Comparison of ENCODE assay signal across 15 cellular contexts in genomic region chr9:37760416-37761165, GRCh38. TPM values are rescaled to one million over a fixed set of nuclear protein-coding genes. Genes with fewer than 3 reads are reported as not detected.
DNase-seq lines count a peak whose midpoint lies in the region; ATAC-seq and TF ChIP-seq lines count a peak whose summit lies in the region.
"Had no signal": no experiment of that assay in that cellular context is flagged by ENCODE, and none has a peak within 500 bp of the region (broad histone marks: within the 10 kb centered on the region; RNA-seq: fewer than 3 reads in every experiment).

No MANE protein-coding gene starts in this region.

- no peaks in the 10 kb centered on the region for H3K9me3 ChIP-seq in GM23248 (ENCODE audit: low read depth)
- H3K9me3 ChIP-seq in RWPE2 (ENCODE audit: severe bottlenecking) = no peaks in the 10 kb centered on the region
- H3K9me3 ChIP-seq in CD8-positive, alpha-beta T cell (ENCODE audit: low read length) = no peaks in the 10 kb centered on the region
- H3K9me3 ChIP-seq: psoas muscle, thyroid gland had no signal

- in situ Hi-C loops in GM23248 (cut with MboI) = no loop called here
- in situ Hi-C loops in G401 (cut with HindIII; ENCODE audit: low sequenced_read_pairs) = no loop called here

- intact Hi-C loops in left cardiac atrium (cut with DNase I) = no loop called here
- intact Hi-C loops in CD8-positive, alpha-beta T cell (cut with DNase I, micrococcal nuclease) = no loop called here

- WGBS in GM23248 (ENCODE audit: low coverage in 1 of 2, low lambda C conversion rate in 2 of 2, missing lambda C conversion rate in 2 of 2), 2 experiments = 77 to 82% methylated on average over 7 of the region's 7 CpGs

- H3K27me3 ChIP-seq in GM23248 (replicated peaks; ENCODE audit: insufficient read depth) (no peaks in the 10 kb centered on the region), RWPE2 (ENCODE audit: insufficient read depth, poor library complexity, severe bottlenecking) (no peaks in the 10 kb centered on the region)
- no peaks in the 10 kb centered on the region for H3K27me3 ChIP-seq in CD8-positive, alpha-beta T cell (ENCODE audit: insufficient read depth, low read length)
- H3K27me3 ChIP-seq: thyroid gland had no signal

- H3K27ac ChIP-seq in GM23248 = peak overlapping the region; percentile 65
- H3K27ac ChIP-seq in RWPE2 (ENCODE audit: poor library complexity, severe bottlenecking) = no peak overlapping the region
- no peak overlapping the region for H3K27ac ChIP-seq in CD8-positive, alpha-beta T cell (ENCODE audit: low read depth, low read length)
- H3K27ac ChIP-seq: psoas muscle, thyroid gland, VCaP had no signal

- peaks cover 15% of the 10 kb centered on the region for H3K4me1 Mint-ChIP-seq in CD8-positive, alpha-beta T cell (ENCODE audit: low read depth)

- H3K4me1 ChIP-seq in GM23248 (ENCODE audit: insufficient read depth) = peaks cover 17% of the 10 kb centered on the region
- peaks cover 8% of the 10 kb centered on the region for H3K4me1 ChIP-seq in RWPE2 (ENCODE audit: insufficient read depth, poor library complexity, severe bottlenecking)
- no peaks in the 10 kb centered on the region for H3K4me1 ChIP-seq in CD8-positive, alpha-beta T cell (ENCODE audit: insufficient read depth, low read length)
- H3K4me1 ChIP-seq: psoas muscle, thyroid gland had no signal

- H3K27ac Mint-ChIP-seq in CD8-positive, alpha-beta T cell = no peak overlapping the region
- H3K27ac Mint-ChIP-seq: CD4-positive, alpha-beta T cell had no signal

- H3K27me3 Mint-ChIP-seq in CD8-positive, alpha-beta T cell (ENCODE audit: low read depth) = no peaks in the 10 kb centered on the region
- H3K27me3 Mint-ChIP-seq: CD4-positive, alpha-beta T cell had no signal

- no peak overlapping the region for H3K4me3 ChIP-seq in GM23248
- H3K4me3 ChIP-seq in RWPE2 (ENCODE audit: severe bottlenecking) = no peak overlapping the region
- H3K4me3 ChIP-seq in skeletal muscle cell (ENCODE audit: low read depth, low read length) = no peak overlapping the region
- H3K4me3 ChIP-seq in CD8-positive, alpha-beta T cell (ENCODE audit: low read depth, low read length) = no peak overlapping the region
- H3K4me3 ChIP-seq: psoas muscle, thyroid gland had no signal

- no peaks in the 10 kb centered on the region for H3K9me3 Mint-ChIP-seq in CD8-positive, alpha-beta T cell
- H3K9me3 Mint-ChIP-seq: CD4-positive, alpha-beta T cell had no signal

- peaks cover 8% of the 10 kb centered on the region; the same call in 1 of the 2 replicates for H3K79me2 ChIP-seq in GM23248 (ENCODE audit: insufficient read depth)

- H3F3A ChIP-seq in GM23248 (ENCODE audit: insufficient read depth) = peaks cover 25% of the 10 kb centered on the region

- H3K36me3 ChIP-seq in GM23248 (ENCODE audit: low read depth) (no peaks in the 10 kb centered on the region), RWPE2 (ENCODE audit: low read depth) (peaks cover 13% of the 10 kb centered on the region)
- H3K36me3 ChIP-seq in CD8-positive, alpha-beta T cell (ENCODE audit: insufficient read depth, low read length) = peaks cover 6% of the 10 kb centered on the region

- H3K4me2 ChIP-seq in GM23248 (ENCODE audit: unreplicated experiment) = no peak overlapping the region

- DNase-seq in GM23248 (peak; percentile 79), RWPE2 (ENCODE audit: low spot score) (no peak), fibroblast of peridontal ligament (ENCODE audit: extremely low read depth) (peak; percentile 56), skeletal muscle cell (ENCODE audit: low read depth) (peak; percentile 51), G401 (ENCODE audit: low spot score) (no peak), left cardiac atrium (no peak)
- DNase-seq in CD8-positive, alpha-beta T cell = no peak
- DNase-seq: activated gamma-delta T cell; CD4-positive, alpha-beta T cell; effector CD4-positive, alpha-beta T cell; glutamatergic neuron; psoas muscle; thyroid gland had no signal

- CTCF ChIA-PET in CD8-positive, alpha-beta T cell (lab: Charles Lee) = no interaction called here

- H2AFZ ChIP-seq in GM23248 = no peak overlapping the region

- POLR2A ChIA-PET in CD8-positive, alpha-beta T cell (lab: Charles Lee) = no interaction called here

- no peak overlapping the region for H3K4me3 Mint-ChIP-seq in CD8-positive, alpha-beta T cell
- H3K4me3 Mint-ChIP-seq: CD4-positive, alpha-beta T cell had no signal

- H3K36me3 Mint-ChIP-seq in CD8-positive, alpha-beta T cell = peaks cover 43% of the 10 kb centered on the region

- H3K9ac ChIP-seq in GM23248 = peak overlapping the region; percentile 3; the same call in 1 of the 2 replicates

- H4K20me1 ChIP-seq in GM23248 (ENCODE audit: insufficient read depth) = no peaks in the 10 kb centered on the region

- no peaks in the 10 kb centered on the region for H3K9me2 ChIP-seq in GM23248 (ENCODE audit: insufficient read depth)

- no peak for TF ChIP-seq CTCF in RWPE2 (IDR thresholded peaks at IDR 0.05; ENCODE audit: poor library complexity, severe bottlenecking)
- no peak for TF ChIP-seq CTCF in CD8-positive, alpha-beta T cell (IDR thresholded peaks at IDR 0.05)

- ATAC-seq in RWPE2 (ENCODE audit: low read depth) = peak; percentile 27
- ATAC-seq in left cardiac atrium = no peak
- ATAC-seq in HG03432 (IDR thresholded peaks at IDR 0.05; ENCODE audit: unreplicated experiment) = no peak
- ATAC-seq in CD8-positive, alpha-beta T cell = no peak
- ATAC-seq: psoas muscle had no signal

RNA-seq across cellular contexts. Expression of gene TRMT10B, which starts 7.0 kb away (rescaled TPM):
- total RNA-seq in GM23248 (2014; rRNA removed; shearing (Covaris generic)) = 1.5 and 2.8 TPM in 2 replicates
- 6.0 and 6.7 TPM in 2 replicates for polyA plus RNA-seq in GM23248 (2016; fragmentation: Nextera tagmentation; extraction: Ambion mirVana)
- total RNA-seq in G401 (2014; rRNA removed; shearing (Covaris generic)) = 1.9 and 2.1 TPM in 2 replicates
- total RNA-seq in left cardiac atrium = 1 to 10 TPM; 4.2 to 5.7 TPM
- 1 to 10 TPM; 5.9 to 7.0 TPM for total RNA-seq in CD8-positive, alpha-beta T cell

RNA-seq across cellular contexts. Expression of gene EXOSC3, which starts 24.3 kb away (rescaled TPM):
- total RNA-seq in GM23248 (2014; rRNA removed; shearing (Covaris generic)) = 30.1 and 38.8 TPM in 2 replicates
- polyA plus RNA-seq in GM23248 (2016; fragmentation: Nextera tagmentation; extraction: Ambion mirVana) = 59.0 and 61.5 TPM in 2 replicates
- total RNA-seq in G401 (2014; rRNA removed; shearing (Covaris generic)) = 65.3 and 86.5 TPM in 2 replicates
- 10 to 100 TPM; 18.8 to 19.8 TPM for total RNA-seq in left cardiac atrium
- total RNA-seq in CD8-positive, alpha-beta T cell = 10 to 100 TPM; 34.2 to 45.9 TPM

RNA-seq across cellular contexts. Expression of gene DCAF10, which starts 40.0 kb away (rescaled TPM):
- total RNA-seq in GM23248 (2014; rRNA removed; shearing (Covaris generic)) = 15.8 and 18.2 TPM in 2 replicates
- polyA plus RNA-seq in GM23248 (2016; fragmentation: Nextera tagmentation; extraction: Ambion mirVana) = 20.5 and 20.9 TPM in 2 replicates
- 7.6 and 16.5 TPM in 2 replicates for total RNA-seq in G401 (2014; rRNA removed; shearing (Covaris generic))
- 10 to 100 TPM; 19.6 to 20.0 TPM for total RNA-seq in left cardiac atrium
- total RNA-seq in CD8-positive, alpha-beta T cell = 1 to 10 TPM; 4.9 to 5.6 TPM

Comparison
In these comparisons a context has a peak if more than half of its experiments do, and no peak if none do; other contexts are left out.
1. DNase-seq: peak in GM23248 (single experiment), fibroblast of peridontal ligament (single experiment) and skeletal muscle cell (single experiment); none in RWPE2 (single experiment), G401 (single experiment), left cardiac atrium (single experiment) and CD8-positive, alpha-beta T cell (0 of 7).